In the genomic region with DNA sequence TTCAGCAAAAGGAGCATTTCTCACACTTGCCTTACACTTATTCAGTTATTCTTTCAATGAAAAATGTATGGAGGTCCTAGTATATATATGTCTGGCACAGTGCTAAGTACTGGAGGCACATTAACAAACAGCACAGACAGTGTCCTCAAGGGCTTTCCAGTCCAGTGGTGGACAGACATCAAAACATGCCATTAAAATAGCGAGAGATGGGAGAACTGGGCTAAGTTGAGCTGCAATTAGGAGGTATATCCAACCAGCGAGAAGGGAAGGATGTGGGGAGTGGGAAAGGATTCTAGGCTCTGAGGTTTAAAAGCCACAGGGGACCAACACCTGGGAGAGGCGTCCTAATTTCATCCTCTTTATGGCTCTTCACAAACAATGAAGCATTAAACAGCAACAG, we compare ENCODE assay signal across 16 cellular contexts.
DNase-seq lines count a peak whose midpoint lies in the region; ATAC-seq lines count a peak whose summit lies in the region.
"Had no signal": no experiment of that assay in that cellular context is flagged by ENCODE, and none has a peak within 500 bp of the region (broad histone marks: within the 10 kb centered on the region; RNA-seq: fewer than 3 reads in every experiment).

No MANE protein-coding gene starts in this region.

- in situ Hi-C loops in G401 (cut with HindIII; ENCODE audit: low sequenced_read_pairs): no loop called here

- no peaks in the 10 kb centered on the region for H3K9me3 Mint-ChIP-seq in central memory CD8-positive, alpha-beta T cell

- peak overlapping the region; percentile 18 for H3K27ac Mint-ChIP-seq in central memory CD8-positive, alpha-beta T cell (ENCODE audit: low read depth)
- H3K27ac Mint-ChIP-seq: activated CD4-positive, alpha-beta T cell treated with anti-CD3 and anti-CD28 coated beads, Interleukin-2, amount 10 ng/mL, durations not matched to agents 7 days and 5 days had no signal

- no peak for ATAC-seq in central memory CD8-positive, alpha-beta T cell (replicated peaks; ENCODE audit: extremely low read depth, poor library complexity, severe bottlenecking)
- no peak for ATAC-seq in HG02571 (IDR thresholded peaks at IDR 0.05; ENCODE audit: unreplicated experiment)

- H3K36me3 Mint-ChIP-seq in central memory CD8-positive, alpha-beta T cell (ENCODE audit: insufficient read depth): no peaks in the 10 kb centered on the region

- peaks cover 37% of the 10 kb centered on the region for H3K4me1 Mint-ChIP-seq in central memory CD8-positive, alpha-beta T cell

- H3K27me3 Mint-ChIP-seq in central memory CD8-positive, alpha-beta T cell: no peaks in the 10 kb centered on the region

- H3K4me3 Mint-ChIP-seq in central memory CD8-positive, alpha-beta T cell: no peak overlapping the region
- H3K4me3 Mint-ChIP-seq: activated CD4-positive, alpha-beta T cell treated with anti-CD3 and anti-CD28 coated beads, Interleukin-2, amount 10 ng/mL, durations not matched to agents 7 days and 5 days had no signal

- DNase-seq in COR-L47 (lab: John Stamatoyannopoulos, UW): peak; percentile 98
- DNase-seq in NCI-H128 (lab: John Stamatoyannopoulos, UW; ENCODE audit: unreplicated experiment): peak; percentile 50
- peak; percentile 95 for DNase-seq in NCI-H345 treated with DMSO at 0.1 percent for 48 hours (lab: John Stamatoyannopoulos, UW; ENCODE audit: unreplicated experiment)
- DNase-seq in central memory CD8-positive, alpha-beta T cell (ENCODE audit: low spot score in 2 of 2): no peak
- no peak for DNase-seq in G401 (ENCODE audit: low spot score)
- no peak for DNase-seq in NOMO-1 (lab: John Stamatoyannopoulos, UW; ENCODE audit: unreplicated experiment in 2 of 2)
- no peak for DNase-seq in NAMALWA (ENCODE audit: low spot score)
- DNase-seq: activated CD4-positive, alpha-beta T cell treated with anti-CD3 and anti-CD28 coated beads, Interleukin-2, amount 10 ng/mL, durations not matched to agents 7 days and 5 days; activated CD8-positive, alpha-beta memory T cell treated with anti-CD3 and anti-CD28 coated beads, Interleukin-2, amount 50 U/mL, for 4 hours; activated effector memory CD4-positive, alpha-beta T cell treated with anti-CD3 and anti-CD28 coated beads, Interleukin-2, amount 50 U/mL, for 16 hours; Caco-2; NCI-H1436; RPMI8226; stimulated activated CD4-positive, alpha-beta T cell treated with anti-CD3 and anti-CD28 coated beads, Interleukin-4, amount 100 ng/mL, for 1 hour; substantia nigra had no signal

Comparison
In these comparisons a context has a peak if more than half of its experiments do, and no peak if none do; other contexts are left out.
1. DNase-seq: peak in COR-L47 (single experiment), NCI-H128 (single experiment) and NCI-H345 treated with DMSO at 0.1 percent for 48 hours (single experiment); none in central memory CD8-positive, alpha-beta T cell (0 of 2), G401 (single experiment), NOMO-1 (0 of 2) and NAMALWA (single experiment).